ENCODE assay signal across 1 cellular context in genomic region chr19:47089767-47090350, GRCh38.
TF ChIP-seq lines count a peak whose summit lies in the region.

No MANE protein-coding gene starts in this region.

TF ChIP-seq in WTC11, 78 proteins besides CTCF, POLR2A, EP300 and RAD21 (continued from another document):
- TF ChIP-seq PRDM15 (CRISPR knock-in tag; IDR thresholded peaks at IDR 0.05) (no peak), PRRX2 (CRISPR knock-in tag; IDR thresholded peaks at IDR 0.05) (no peak), RORB (CRISPR knock-in tag; IDR thresholded peaks at IDR 0.05) (no peak), ZNF416 (CRISPR knock-in tag; IDR thresholded peaks at IDR 0.05) (no peak), FOXP1 (CRISPR knock-in tag; IDR thresholded peaks at IDR 0.05; ENCODE audit: borderline replicate concordance) (no peak), ZNF396 (CRISPR knock-in tag; IDR thresholded peaks at IDR 0.05; ENCODE audit: borderline replicate concordance) (no peak), EMX1 (CRISPR knock-in tag; IDR thresholded peaks at IDR 0.05) (no peak), FOXJ3 (CRISPR knock-in tag; IDR thresholded peaks at IDR 0.05; ENCODE audit: borderline replicate concordance) (no peak), MAX (CRISPR knock-in tag; IDR thresholded peaks at IDR 0.05) (no peak), GTF2I (CRISPR knock-in tag; conservative IDR thresholded peaks at IDR 0.05) (no peak), NFYB (CRISPR knock-in tag; conservative IDR thresholded peaks at IDR 0.05; ENCODE audit: low read depth) (no peak), SMAD4 (CRISPR knock-in tag; IDR thresholded peaks at IDR 0.05) (no peak), PREB (CRISPR knock-in tag; IDR thresholded peaks at IDR 0.05; ENCODE audit: borderline replicate concordance) (no peak)
